8 cellular contexts compared by ENCODE assay signal in the genomic region with DNA sequence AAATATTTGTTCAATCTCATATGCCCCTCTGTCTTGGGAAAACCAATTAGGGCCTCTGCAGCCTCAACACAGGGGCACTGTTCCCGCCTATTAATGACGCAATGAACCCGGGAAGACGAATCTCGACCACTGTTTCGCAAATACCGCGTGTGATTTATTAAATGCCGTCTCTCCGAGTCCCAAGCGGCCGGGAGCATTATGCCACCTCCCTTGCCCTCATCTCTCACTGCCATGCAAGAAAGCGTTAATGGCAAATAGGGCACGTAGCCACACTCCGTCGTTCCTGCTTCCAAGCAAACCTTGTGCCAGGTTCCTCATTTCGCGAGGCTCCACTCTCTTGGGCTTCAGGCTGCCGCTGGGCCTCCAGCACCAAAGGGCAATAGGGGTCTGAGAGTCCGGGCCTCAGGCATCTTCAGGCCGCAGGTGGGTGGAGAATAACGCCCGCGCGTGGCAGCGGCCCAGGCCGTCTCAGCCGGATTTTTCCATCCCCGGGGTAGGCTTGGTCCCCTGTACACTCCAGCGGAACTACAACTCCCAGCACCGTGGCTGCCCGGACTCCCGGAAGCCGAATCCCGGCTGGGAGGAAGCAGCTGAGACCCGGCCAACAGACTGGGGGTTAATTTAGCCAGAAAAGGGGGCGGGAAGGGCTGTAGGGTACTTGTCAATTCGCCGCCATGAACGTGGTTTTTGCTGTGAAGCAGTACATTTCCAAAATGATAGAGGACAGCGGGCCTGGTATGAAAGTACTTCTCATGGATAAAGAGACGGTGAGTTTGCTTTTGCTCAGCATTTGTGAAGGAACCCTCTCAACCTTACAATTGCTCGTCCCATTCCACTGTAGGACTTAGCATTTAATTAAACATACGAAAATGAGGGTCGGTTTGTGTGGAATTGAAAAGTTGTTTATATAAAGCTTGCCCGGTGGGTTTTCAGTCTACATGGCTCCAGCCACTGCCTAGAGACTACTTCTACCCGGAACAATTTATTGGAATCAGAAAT. TPM values are rescaled to one million over a fixed set of nuclear protein-coding genes. Genes with fewer than 3 reads are reported as not detected.
A peak's percentile ranks its signal among the peaks of the same experiment; 100 is the strongest.
DNase-seq lines count a peak whose midpoint lies in the region; ATAC-seq and TF ChIP-seq lines count a peak whose summit lies in the region.

A gene with protein sequence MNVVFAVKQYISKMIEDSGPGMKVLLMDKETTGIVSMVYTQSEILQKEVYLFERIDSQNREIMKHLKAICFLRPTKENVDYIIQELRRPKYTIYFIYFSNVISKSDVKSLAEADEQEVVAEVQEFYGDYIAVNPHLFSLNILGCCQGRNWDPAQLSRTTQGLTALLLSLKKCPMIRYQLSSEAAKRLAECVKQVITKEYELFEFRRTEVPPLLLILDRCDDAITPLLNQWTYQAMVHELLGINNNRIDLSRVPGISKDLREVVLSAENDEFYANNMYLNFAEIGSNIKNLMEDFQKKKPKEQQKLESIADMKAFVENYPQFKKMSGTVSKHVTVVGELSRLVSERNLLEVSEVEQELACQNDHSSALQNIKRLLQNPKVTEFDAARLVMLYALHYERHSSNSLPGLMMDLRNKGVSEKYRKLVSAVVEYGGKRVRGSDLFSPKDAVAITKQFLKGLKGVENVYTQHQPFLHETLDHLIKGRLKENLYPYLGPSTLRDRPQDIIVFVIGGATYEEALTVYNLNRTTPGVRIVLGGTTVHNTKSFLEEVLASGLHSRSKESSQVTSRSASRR (plus strand): TSS at position 593 of the 999 bp plus-strand sequence. CDS start 82 bp downstream, at position 675.

- H3K9ac ChIP-seq in subcutaneous abdominal adipose tissue (ENCODE audit: low read length in 5 of 5): peak within 1 kb of the TSS; percentile 84 to 95 (median 90)

- H3K27ac ChIP-seq in foreskin keratinocyte (peak within 1 kb of the TSS; percentile 84), subcutaneous abdominal adipose tissue (ENCODE audit: low read depth, low read length) (peak within 1 kb of the TSS; percentile 93)

- no peaks in the 10 kb centered on the region for H3K27me3 ChIP-seq in MG63
- H3K27me3 ChIP-seq in foreskin keratinocyte: no peaks in the 10 kb centered on the region
- no peaks in the 10 kb centered on the region for H3K27me3 ChIP-seq in neuron (ENCODE audit: insufficient read depth, low read length)
- no peaks in the 10 kb centered on the region for H3K27me3 ChIP-seq in subcutaneous abdominal adipose tissue (ENCODE audit: control insufficient read depth in 5 of 5, insufficient read depth in 4 of 5, low read length in 5 of 5)

- H3K36me3 ChIP-seq in MG63: peaks cover 14% of the 10 kb centered on the region
- H3K36me3 ChIP-seq in neuron (ENCODE audit: insufficient read depth, low read length): peaks cover 13% of the 10 kb centered on the region
- peaks cover 0 to 10% (median 5%) of the 10 kb centered on the region in 5 donors for H3K36me3 ChIP-seq in subcutaneous abdominal adipose tissue (ENCODE audit: control insufficient read depth in 5 of 5, insufficient read depth in 5 of 5, low read length in 5 of 5)

- ATAC-seq in foreskin keratinocyte: peak; percentile 94

- DNase-seq in EH (ENCODE audit: low read depth): peak; percentile 90
- DNase-seq in H4 (ENCODE audit: low spot score): peak; percentile 85
- peak; percentile 96 for DNase-seq in MG63
- peak; percentile 99 for DNase-seq in SHP77 treated with DMSO at 0.1 percent for 48 hours (lab: John Stamatoyannopoulos, UW)
- peak; percentile 72 for DNase-seq in activated gamma-delta T cell treated with Interleukin-2 at 50 U/mL for 16 hours
- DNase-seq in foreskin keratinocyte: peak; percentile 74 to 81

- TF ChIP-seq CTCF in foreskin keratinocyte (conservative IDR thresholded peaks at IDR 0.05): no peak

- H2AFZ ChIP-seq in neuron (ENCODE audit: low read depth, low read length): peak within 1 kb of the TSS; percentile 35

- H3K9me3 ChIP-seq in MG63: no peaks in the 10 kb centered on the region
- H3K9me3 ChIP-seq in neuron (ENCODE audit: low read length): no peaks in the 10 kb centered on the region
- no peaks in the 10 kb centered on the region for H3K9me3 ChIP-seq in subcutaneous abdominal adipose tissue (ENCODE audit: control insufficient read depth in 5 of 5, low read length in 5 of 5)

- H3K4me1 ChIP-seq in foreskin keratinocyte: peaks cover 14% of the 10 kb centered on the region
- peaks cover 17% of the 10 kb centered on the region for H3K4me1 ChIP-seq in neuron (ENCODE audit: insufficient read depth, low read length)
- H3K4me1 ChIP-seq in subcutaneous abdominal adipose tissue (ENCODE audit: control insufficient read depth in 5 of 5, insufficient read depth in 5 of 5, low read length in 5 of 5): peaks cover 3 to 37% (median 21%) of the 10 kb centered on the region in 5 donors

- H3K4me3 ChIP-seq in MG63 (peak within 1 kb of the TSS; percentile 68), neuron (ENCODE audit: low read length) (peak within 1 kb of the TSS; percentile 66), subcutaneous abdominal adipose tissue (ENCODE audit: low read depth in 1 of 5, low read length in 5 of 5) (peak within 1 kb of the TSS; percentile 78 to 100 (median 88))

RNA-seq across cellular contexts. Expression of the gene that starts here (rescaled TPM):
- total RNA-seq in H4 (2014; rRNA removed; shearing (Covaris generic)): 30.0 and 35.1 TPM in 2 replicates
- total RNA-seq in MG63 (2014; rRNA removed; shearing (Covaris generic); ENCODE audit: low replicate concordance): 26.4 and 47.3 TPM in 2 replicates
- total RNA-seq in foreskin keratinocyte: 24.8 and 28.3 TPM in 2 replicates
- polyA plus RNA-seq in foreskin keratinocyte: 17.3 and 18.7 TPM in 2 replicates

Comparison
In these comparisons a context has a peak if more than half of its experiments do, and no peak if none do; other contexts are left out.
1. Peak in every context shown above with its lines: DNase-seq, ATAC-seq, H3K4me3 ChIP-seq and H3K27ac ChIP-seq.